11 cellular contexts compared by ENCODE assay signal in genomic region chr9:113155911-113156559, GRCh38. TPM values are rescaled to one million over a fixed set of nuclear protein-coding genes. Genes with fewer than 3 reads are reported as not detected.
A peak's percentile ranks its signal among the peaks of the same experiment; 100 is the strongest.
DNase-seq lines count a peak whose midpoint lies in the region; ATAC-seq and TF ChIP-seq lines count a peak whose summit lies in the region.
"Had no signal": no experiment of that assay in that cellular context is flagged by ENCODE, and none has a peak within 500 bp of the region (broad histone marks: within the 10 kb centered on the region; RNA-seq: fewer than 3 reads in every experiment).

No MANE protein-coding gene starts in this region.

- H3K27me3 ChIP-seq in dorsolateral prefrontal cortex, result no peaks in the 10 kb centered on the region
- H3K27me3 ChIP-seq: body of pancreas, heart right ventricle had no signal

- peaks cover 12% of the 10 kb centered on the region for H3K36me3 Mint-ChIP-seq in T-helper 2 cell treated with Interferon-gamma antibody and Interleukin-4, amounts not matched to agents 5 μg/mL and 100 μg/mL, for 36 hours (ENCODE audit: low read depth)

- TF ChIP-seq CTCF in dorsolateral prefrontal cortex (IDR thresholded peaks at IDR 0.05 in 54 of 56, conservative IDR thresholded peaks at IDR 0.05 in 2 of 56; ENCODE audit: low read depth in 1 of 56, partially characterized antibody in 56 of 56), result no peak

- no peaks in the 10 kb centered on the region for H3K9me3 Mint-ChIP-seq in T-helper 2 cell treated with Interferon-gamma antibody and Interleukin-4, amounts not matched to agents 5 μg/mL and 100 μg/mL, for 36 hours

- H3K27ac Mint-ChIP-seq in T-helper 2 cell treated with Interferon-gamma antibody and Interleukin-4, amounts not matched to agents 5 μg/mL and 100 μg/mL, for 36 hours, result peak overlapping the region; percentile 72

- peak overlapping the region in 42 of 59 donors; percentile 1 to 100 (median 96) for H3K4me3 ChIP-seq in dorsolateral prefrontal cortex
- H3K4me3 ChIP-seq: body of pancreas, heart right ventricle, SK-N-MC had no signal

- no peaks in the 10 kb centered on the region for H3K27me3 Mint-ChIP-seq in T-helper 2 cell treated with Interferon-gamma antibody and Interleukin-4, amounts not matched to agents 5 μg/mL and 100 μg/mL, for 36 hours (ENCODE audit: low read depth)

- H3K27ac ChIP-seq in dorsolateral prefrontal cortex, result peak overlapping the region in 58 of 59 donors; percentile 68 to 100 (median 98)
- H3K27ac ChIP-seq: SK-N-MC had no signal

- intact Hi-C loops in dorsolateral prefrontal cortex (cut with DNase I), result loop anchor here in 1 of 2 donors (10.0 kb wide), 1 partner anchor 119 kb away; the partner anchor contains the start of genes CDC26 and PRPF4

- ATAC-seq in HG02884 (IDR thresholded peaks at IDR 0.05; ENCODE audit: unreplicated experiment), result peak; percentile 39
- ATAC-seq in HG03045 (IDR thresholded peaks at IDR 0.05; ENCODE audit: unreplicated experiment), result no peak
- no peak for ATAC-seq in GM19328 (IDR thresholded peaks at IDR 0.05; ENCODE audit: unreplicated experiment)
- ATAC-seq: body of pancreas had no signal

- DNase-seq in T-helper 2 cell treated with Interferon-gamma antibody and Interleukin-4, amounts not matched to agents 5 μg/mL and 100 μg/mL, for 36 hours (ENCODE audit: low spot score), result peak; percentile 63
- DNase-seq in dorsolateral prefrontal cortex (peak in 2 of 10 donors; percentile 46 to 58), NCI-H510A treated with DMSO at 0.1 percent for 48 hours (lab: John Stamatoyannopoulos, UW) (no peak), NAMALWA (ENCODE audit: low spot score) (no peak)
- DNase-seq in stimulated activated CD4-positive, alpha-beta T cell treated with anti-CD3 and anti-CD28 coated beads, TNF-alpha, amount 100 ng/mL, for 4 hours (ENCODE audit: low read depth in 3 of 3), result peak in 2 of 3 experiments; percentile 32 to 35
- DNase-seq: heart right ventricle had no signal

- H3K4me3 Mint-ChIP-seq in T-helper 2 cell treated with Interferon-gamma antibody and Interleukin-4, amounts not matched to agents 5 μg/mL and 100 μg/mL, for 36 hours, result peak overlapping the region; percentile 28

- H3K4me1 Mint-ChIP-seq in T-helper 2 cell treated with Interferon-gamma antibody and Interleukin-4, amounts not matched to agents 5 μg/mL and 100 μg/mL, for 36 hours (ENCODE audit: low read depth), result peaks cover 32% of the 10 kb centered on the region

RNA-seq across cellular contexts. Expression of gene SLC31A2, which starts 5.2 kb away (rescaled TPM):
- total RNA-seq in dorsolateral prefrontal cortex, result 100 to 1,000 TPM in 7 of 120 experiments, 10 to 100 TPM in 113; 10.6 to 211 (median 43.4) TPM

Comparison
In these comparisons a context has a peak if more than half of its experiments do, and no peak if none do; other contexts are left out.
1. DNase-seq: peak in T-helper 2 cell treated with Interferon-gamma antibody and Interleukin-4, amounts not matched to agents 5 μg/mL and 100 μg/mL, for 36 hours (single experiment) and stimulated activated CD4-positive, alpha-beta T cell treated with anti-CD3 and anti-CD28 coated beads, TNF-alpha, amount 100 ng/mL, for 4 hours (2 of 3); none in NCI-H510A treated with DMSO at 0.1 percent for 48 hours (single experiment) and NAMALWA (single experiment).